ENCODE assay signal across 8 cellular contexts in genomic region chr2:10297950-10298349, GRCh38. TPM values are rescaled to one million over a fixed set of nuclear protein-coding genes. Genes with fewer than 3 reads are reported as not detected.
A peak's percentile ranks its signal among the peaks of the same experiment; 100 is the strongest.
DNase-seq lines count a peak whose midpoint lies in the region; ATAC-seq and TF ChIP-seq lines count a peak whose summit lies in the region.

No MANE protein-coding gene starts in this region.

- peaks cover 6% of the 10 kb centered on the region; the same call in 1 of the 2 replicates for H3K79me2 ChIP-seq in Loucy (ENCODE audit: insufficient read depth, low read length)

- peaks cover 40% of the 10 kb centered on the region for H3K4me1 Mint-ChIP-seq in activated CD8-positive, alpha-beta memory T cell treated with anti-CD3 and anti-CD28 coated beads, Interleukin-2, amount 10 ng/mL, durations not matched to agents 7 days and 5 days

- H3K27me3 ChIP-seq in Loucy (ENCODE audit: insufficient read depth, low read length, poor library complexity, severe bottlenecking) (no peaks in the 10 kb centered on the region), foreskin keratinocyte (no peaks in the 10 kb centered on the region)

- no peaks in the 10 kb centered on the region for H4K20me1 ChIP-seq in Loucy (ENCODE audit: insufficient read depth, low read length, poor library complexity, severe bottlenecking)

- peak overlapping the region; percentile 41 for H3K9ac ChIP-seq in Loucy (ENCODE audit: low read depth, low read length, poor library complexity, severe bottlenecking)

- H3K27ac Mint-ChIP-seq in activated CD8-positive, alpha-beta memory T cell treated with anti-CD3 and anti-CD28 coated beads, Interleukin-2, amount 10 ng/mL, durations not matched to agents 7 days and 5 days: peak overlapping the region; percentile 64

- H2AFZ ChIP-seq in Loucy (ENCODE audit: low read length): peak overlapping the region; percentile 62

- H3K9me2 ChIP-seq in Loucy (replicated peaks; ENCODE audit: low read depth, low read length): no peaks in the 10 kb centered on the region

- no peak overlapping the region for H3K4me3 Mint-ChIP-seq in activated CD8-positive, alpha-beta memory T cell treated with anti-CD3 and anti-CD28 coated beads, Interleukin-2, amount 10 ng/mL, durations not matched to agents 7 days and 5 days

- no peak overlapping the region for H3K27ac ChIP-seq in foreskin keratinocyte

- peaks cover 4% of the 10 kb centered on the region for H3K36me3 Mint-ChIP-seq in activated CD8-positive, alpha-beta memory T cell treated with anti-CD3 and anti-CD28 coated beads, Interleukin-2, amount 10 ng/mL, durations not matched to agents 7 days and 5 days

- H3K9me3 Mint-ChIP-seq in activated CD8-positive, alpha-beta memory T cell treated with anti-CD3 and anti-CD28 coated beads, Interleukin-2, amount 10 ng/mL, durations not matched to agents 7 days and 5 days (ENCODE audit: low read depth): no peaks in the 10 kb centered on the region

- ATAC-seq in activated CD8-positive, alpha-beta memory T cell treated with anti-CD3 and anti-CD28 coated beads, Interleukin-2, amount 10 ng/mL, durations not matched to agents 7 days and 5 days: no peak
- peak; percentile 67 for ATAC-seq in foreskin keratinocyte
- ATAC-seq in GM19397 (IDR thresholded peaks at IDR 0.05; ENCODE audit: unreplicated experiment): no peak
- ATAC-seq in HG03108 (IDR thresholded peaks at IDR 0.05; ENCODE audit: unreplicated experiment): no peak

- peaks cover 7% of the 10 kb centered on the region for H3K27me3 Mint-ChIP-seq in activated CD8-positive, alpha-beta memory T cell treated with anti-CD3 and anti-CD28 coated beads, Interleukin-2, amount 10 ng/mL, durations not matched to agents 7 days and 5 days

- TF ChIP-seq CTCF in Loucy (conservative IDR thresholded peaks at IDR 0.05; ENCODE audit: low read length): no peak
- TF ChIP-seq CTCF in foreskin keratinocyte (conservative IDR thresholded peaks at IDR 0.05): no peak

- peaks cover 32% of the 10 kb centered on the region for H3K4me1 ChIP-seq in Loucy (ENCODE audit: insufficient read depth, low read length, poor library complexity, severe bottlenecking)
- H3K4me1 ChIP-seq in foreskin keratinocyte: peaks cover 13% of the 10 kb centered on the region

- DNase-seq in A172 (ENCODE audit: low spot score) (peak; percentile 99), foreskin keratinocyte (peak; percentile 52 to 79), NCI-H69 (lab: John Stamatoyannopoulos, UW) (no peak)
- peak; percentile 71 for DNase-seq in activated CD8-positive, alpha-beta memory T cell treated with anti-CD3 and anti-CD28 coated beads, Interleukin-2, amount 10 ng/mL, durations not matched to agents 7 days and 5 days
- peak; percentile 34 to 40 for DNase-seq in stimulated activated CD4-positive, alpha-beta T cell treated with anti-CD3 and anti-CD28 coated beads, Interleukin-4, amount 100 ng/mL, for 48 hours (ENCODE audit: low read depth in 2 of 2)

- H3K9me3 ChIP-seq in Loucy (ENCODE audit: insufficient read depth, low read depth, low read length): no peaks in the 10 kb centered on the region

- no peaks in the 10 kb centered on the region for H3F3A ChIP-seq in Loucy (ENCODE audit: low read depth)

- CTCF ChIA-PET in activated CD8-positive, alpha-beta memory T cell treated with anti-CD3 and anti-CD28 coated beads, Interleukin-2, amount 10 ng/mL, durations not matched to agents 7 days and 5 days (lab: Charles Lee): interaction anchor here (0.6 to 1.9 kb wide), 8 partner anchors 8 to 313 kb away, joined by 3 to 11 read pairs (median 3); no protein-coding TSS in a partner anchor

- H3K36me3 ChIP-seq in Loucy (ENCODE audit: insufficient read depth, low read length): no peaks in the 10 kb centered on the region

- H3K4me2 ChIP-seq in Loucy (ENCODE audit: low read depth, low read length, poor library complexity, severe bottlenecking): peak overlapping the region; percentile 72

- peak overlapping the region; percentile 50 for H3K4me3 ChIP-seq in Loucy (ENCODE audit: low read length, poor library complexity, severe bottlenecking)

RNA-seq across cellular contexts. Expression of gene HPCAL1, which starts 4.8 kb away (rescaled TPM):
- total RNA-seq in A172 (2014; rRNA removed; shearing (Covaris generic)): 101 and 102 TPM in 2 replicates
- 10 to 100 TPM; 29.0 to 47.0 TPM for total RNA-seq in activated CD8-positive, alpha-beta memory T cell treated with anti-CD3 and anti-CD28 coated beads, Interleukin-2, amount 10 ng/mL, durations not matched to agents 7 days and 5 days
- total RNA-seq in foreskin keratinocyte: 29.2 and 37.1 TPM in 2 replicates
- 31.6 and 42.7 TPM in 2 replicates for polyA plus RNA-seq in foreskin keratinocyte
